9 cellular contexts compared by ENCODE assay signal in the genomic region with DNA sequence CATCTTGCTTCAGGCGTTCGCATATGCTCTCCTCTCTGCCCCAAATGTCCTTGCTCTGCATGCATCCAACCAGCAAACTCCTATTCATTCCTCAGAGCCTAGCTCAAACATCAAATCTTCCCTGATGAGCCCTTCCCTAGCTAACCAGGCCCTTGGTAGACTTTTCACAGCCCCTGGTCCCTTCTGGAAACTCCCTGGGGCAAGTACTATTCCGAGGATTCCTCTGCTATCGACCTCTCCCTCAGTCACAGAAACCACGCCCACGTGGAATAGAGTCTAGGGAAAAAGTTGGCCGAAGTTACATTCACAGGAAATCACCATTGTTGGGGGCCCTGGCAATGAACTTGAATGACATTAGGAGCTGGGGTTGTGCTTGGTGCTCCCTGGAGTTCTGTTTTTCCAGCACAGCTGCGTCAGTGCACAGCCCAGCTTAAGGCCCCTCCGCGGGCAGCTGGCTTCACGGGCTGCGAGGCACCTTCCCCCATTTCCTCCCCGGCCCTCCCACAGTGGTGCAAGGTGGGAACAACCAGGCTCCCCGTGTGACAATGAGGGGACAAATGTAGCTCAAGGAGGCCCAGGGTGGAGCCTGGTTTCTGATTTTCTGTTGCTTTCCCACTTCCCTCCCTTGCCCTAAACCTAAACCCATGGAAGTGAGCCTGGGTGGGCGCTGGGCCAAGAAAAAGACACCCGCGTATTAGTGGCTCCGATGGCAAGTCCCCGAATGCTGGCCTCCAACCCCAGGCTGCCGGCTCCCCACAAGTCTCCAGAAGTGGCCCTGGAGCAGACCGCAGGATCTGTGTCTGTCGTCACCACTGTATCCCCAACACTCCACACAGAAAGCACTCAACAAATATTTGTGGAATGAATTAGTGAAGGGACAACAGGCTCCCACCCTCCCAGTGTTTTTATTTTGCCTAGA. TPM values are rescaled to one million over a fixed set of nuclear protein-coding genes. Genes with fewer than 3 reads are reported as not detected.
DNase-seq lines count a peak whose midpoint lies in the region; ATAC-seq, FAIRE-seq and TF ChIP-seq lines count a peak whose summit lies in the region.
"Had no signal": no experiment of that assay in that cellular context is flagged by ENCODE, and none has a peak within 500 bp of the region (broad histone marks: within the 10 kb centered on the region; RNA-seq: fewer than 3 reads in every experiment).

No MANE protein-coding gene starts in this region.

- H3K36me3 ChIP-seq in HUES64 (ENCODE audit: insufficient read depth, low read length) (no peaks in the 10 kb centered on the region), lower lobe of right lung (no peaks in the 10 kb centered on the region), thymus (ENCODE audit: control insufficient read depth, insufficient read depth) (peaks cover 10% of the 10 kb centered on the region)

- intact Hi-C loops in lower lobe of right lung (cut with DNase I) = no loop called here

- no peak overlapping the region for H3K4me3 ChIP-seq in HUES64 (ENCODE audit: low read length)
- H3K4me3 ChIP-seq in lower lobe of right lung = peak overlapping the region; percentile 43
- H3K4me3 ChIP-seq in thymus (ENCODE audit: low read length) = no peak overlapping the region

- no peak for FAIRE-seq in HTR-8/SVneo (lab: Jason Lieb, UNC)
- FAIRE-seq: islet of Langerhans had no signal

- no peak overlapping the region for H3K9ac ChIP-seq in HUES64 (ENCODE audit: low read depth, low read length)

- H3K9me3 ChIP-seq in HUES64 (ENCODE audit: insufficient read depth, low read depth, low read length) (no peaks in the 10 kb centered on the region), lower lobe of right lung (no peaks in the 10 kb centered on the region), thymus (ENCODE audit: control insufficient read depth) (no peaks in the 10 kb centered on the region)

- peak overlapping the region; percentile 27; the same call in 1 of the 2 replicates for H3K27ac ChIP-seq in HUES64 (ENCODE audit: low read depth, low read length)
- peak overlapping the region; percentile 77 for H3K27ac ChIP-seq in caudate nucleus (ENCODE audit: low read depth, low read length)
- H3K27ac ChIP-seq in lower lobe of right lung = peak overlapping the region; percentile 95
- peak overlapping the region; percentile 32 for H3K27ac ChIP-seq in thymus (ENCODE audit: low read depth)

- no peak for TF ChIP-seq CTCF in lower lobe of right lung (IDR thresholded peaks at IDR 0.05)
- no peak for TF ChIP-seq CTCF in GM20000 (IDR thresholded peaks at IDR 0.05; ENCODE audit: extremely low read depth, missing control alignments)

- ATAC-seq in lower lobe of right lung = peak; percentile 0 to 25
- no peak for ATAC-seq in HG03439 (IDR thresholded peaks at IDR 0.05; ENCODE audit: unreplicated experiment)

- H3K4me1 ChIP-seq in HUES64 (ENCODE audit: insufficient read depth, low read length) (peaks cover 27% of the 10 kb centered on the region), lower lobe of right lung (peaks cover 83% of the 10 kb centered on the region), thymus (ENCODE audit: control insufficient read depth, insufficient read depth, low read length) (peaks cover 13% of the 10 kb centered on the region)

- WGBS in HUES64 = 67% methylated on average over 22 of the region's 22 CpGs
- 55% methylated on average over 22 of the region's 22 CpGs for WGBS in thymus

- H3K27me3 ChIP-seq in HUES64 (ENCODE audit: insufficient read depth, low read length) (no peaks in the 10 kb centered on the region), lower lobe of right lung (ENCODE audit: low read depth) (no peaks in the 10 kb centered on the region), thymus (ENCODE audit: control insufficient read depth, insufficient read depth) (no peaks in the 10 kb centered on the region)

- DNase-seq in caudate nucleus (lab: John Stamatoyannopoulos, UW) (peak in 4 of 61 donors; percentile 7 to 19 (median 11)), lower lobe of right lung (peak; percentile 75), HTR-8/SVneo (ENCODE audit: insufficient read length, low spot score) (no peak), GM20000 (ENCODE audit: low spot score) (no peak)
- DNase-seq: NCI-H1417 had no signal

RNA-seq across cellular contexts. Expression of a gene that starts 4.3 kb away (rescaled TPM):
- not detected for polyA plus RNA-seq in HUES64 (2013, experiment 1 of 2)
- not detected for polyA plus RNA-seq in HUES64 (2013, experiment 2 of 2)
- 1.0 TPM for total RNA-seq in lower lobe of right lung
- polyA plus RNA-seq in thymus = 0.07 TPM

RNA-seq across cellular contexts. Expression of a gene that starts 4.5 kb away (rescaled TPM):
- 71.0 TPM for polyA plus RNA-seq in HUES64 (2013, experiment 1 of 2)
- polyA plus RNA-seq in HUES64 (2013, experiment 2 of 2) = 89.8 TPM
- total RNA-seq in lower lobe of right lung = 219 TPM
- polyA plus RNA-seq in thymus = 70.7 TPM

RNA-seq across cellular contexts. Expression of a gene that starts 30.0 kb away (rescaled TPM):
- 53.0 TPM for polyA plus RNA-seq in HUES64 (2013, experiment 1 of 2)
- 51.9 TPM for polyA plus RNA-seq in HUES64 (2013, experiment 2 of 2)
- 75.0 TPM for total RNA-seq in lower lobe of right lung
- polyA plus RNA-seq in thymus = 29.8 TPM

Comparison
In these comparisons a context has a peak if more than half of its experiments do, and no peak if none do; other contexts are left out.
1. H3K27ac ChIP-seq: peak in every context shown above with its lines; median percentile 95 in lower lobe of right lung; 77 in caudate nucleus; 32 in thymus; 27 in HUES64.